ENCODE assay signal across 21 cellular contexts in the genomic region with DNA sequence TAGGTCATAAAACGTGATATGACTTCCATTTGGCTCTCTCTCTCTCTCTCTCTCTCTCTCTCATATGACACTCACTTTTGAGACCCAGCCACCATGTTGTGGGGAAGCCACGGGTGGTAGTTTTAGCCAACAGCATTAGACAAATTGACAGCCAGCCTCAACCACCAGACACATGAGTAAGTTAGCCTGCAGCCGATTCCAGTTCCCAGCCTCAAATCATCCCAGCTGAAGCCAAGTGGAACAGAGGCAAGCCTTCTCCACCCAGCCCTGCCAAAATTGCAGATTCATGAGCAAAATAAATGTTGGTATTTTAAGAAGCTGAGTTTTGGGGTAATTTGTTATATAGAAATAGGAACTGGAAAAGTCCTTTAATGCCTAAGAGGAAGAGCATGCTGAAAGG.
"Had no signal": no experiment of that assay in that cellular context is flagged by ENCODE, and none has a peak within 500 bp of the region (broad histone marks: within the 10 kb centered on the region; RNA-seq: fewer than 3 reads in every experiment).

No MANE protein-coding gene starts in this region.

- DNase-seq: activated CD4-positive, alpha-beta T cell treated with anti-CD3 and anti-CD28 coated beads for 1 hour; activated gamma-delta T cell treated with Interleukin-2 at 50 U/mL for 16 hours; activated T-cell treated with anti-CD3 and anti-CD28 coated beads, Interleukin-2, amount 50 U/mL, for 1 hour; aorta; dorsolateral prefrontal cortex; glutamatergic neuron; hippocampal formation; kidney glomerular epithelial cell; left ventricle myocardium inferior; natural killer cell; ovary; psoas muscle; spleen; stimulated activated CD4-positive, alpha-beta T cell treated with anti-CD3 and anti-CD28 coated beads, Interleukin-4, amount 100 ng/mL, for 24 hours; stimulated activated naive CD4-positive, alpha-beta T cell treated with Interleukin-2 at 50 U/mL for 16 hours; T-helper 1 cell; T-helper 9 cell; upper lobe of right lung had no signal

- H3K4me1 ChIP-seq: esophagus muscularis mucosa, left ventricle myocardium inferior, psoas muscle, right atrium auricular region, spleen, upper lobe of right lung had no signal

- H3K9me3 ChIP-seq: ovary, thyroid gland had no signal

- H3K27ac ChIP-seq: dorsolateral prefrontal cortex, esophagus muscularis mucosa, left ventricle myocardium inferior, ovary, psoas muscle, right atrium auricular region, spleen, thyroid gland, upper lobe of right lung had no signal

- H3K27me3 ChIP-seq: esophagus muscularis mucosa, ovary, right atrium auricular region, thyroid gland had no signal

- H3K4me3 ChIP-seq: dorsolateral prefrontal cortex, esophagus muscularis mucosa, left ventricle myocardium inferior, ovary, psoas muscle, right atrium auricular region, spleen, thyroid gland, upper lobe of right lung had no signal

- H3K36me3 ChIP-seq: esophagus muscularis mucosa, left ventricle myocardium inferior, ovary, right atrium auricular region, spleen, thyroid gland, upper lobe of right lung had no signal
